ENCODE assay signal across 16 cellular contexts in genomic region chrX:147884958-147885357, GRCh38. TPM values are rescaled to one million over a fixed set of nuclear protein-coding genes. Genes with fewer than 3 reads are reported as not detected.
DNase-seq lines count a peak whose midpoint lies in the region; ATAC-seq and TF ChIP-seq lines count a peak whose summit lies in the region.
"Had no signal": no experiment of that assay in that cellular context is flagged by ENCODE, and none has a peak within 500 bp of the region (broad histone marks: within the 10 kb centered on the region; RNA-seq: fewer than 3 reads in every experiment).

No MANE protein-coding gene starts in this region.

- TF ChIP-seq CTCF in NB4 (IDR thresholded peaks at IDR 0.05; ENCODE audit: low read depth, low read length) = no peak
- no peak for TF ChIP-seq CTCF in tibial artery (IDR thresholded peaks at IDR 0.05)

- H3K4me3 ChIP-seq in NB4 (ENCODE audit: low read depth, low read length) = no peak overlapping the region
- H3K4me3 ChIP-seq in tibial artery = no peak overlapping the region
- H3K4me3 ChIP-seq: BLaER1, PC-9 had no signal

- H3K4me1 ChIP-seq in tibial artery = no peaks in the 10 kb centered on the region
- H3K4me1 ChIP-seq: BLaER1 had no signal

- ATAC-seq in GM18517 (IDR thresholded peaks at IDR 0.05; ENCODE audit: unreplicated experiment) = peak; percentile 67
- ATAC-seq in HG02588 (IDR thresholded peaks at IDR 0.05; ENCODE audit: unreplicated experiment) = peak; percentile 71
- peak; percentile 23 for ATAC-seq in left colon
- ATAC-seq: activated CD4-positive, alpha-beta T cell treated with anti-CD3 and anti-CD28 coated beads for 36 hours; activated T-cell treated with anti-CD3 and anti-CD28 coated beads, Interleukin-2, amount 50 U/mL, for 72 hours had no signal

- no peaks in the 10 kb centered on the region for H3K36me3 ChIP-seq in tibial artery
- H3K36me3 ChIP-seq: BLaER1 had no signal

- H3K27ac ChIP-seq in tibial artery = no peak overlapping the region
- H3K27ac ChIP-seq: BLaER1, PC-9 had no signal

- DNase-seq in NB4 (ENCODE audit: low read depth) = peak; percentile 8
- DNase-seq in left colon = no peak
- DNase-seq in head of caudate nucleus = no peak
- no peak for DNase-seq in GM19238 (ENCODE audit: insufficient read length, low spot score)
- no peak for DNase-seq in tibial artery
- no peak for DNase-seq in NCI-H2196 treated with DMSO at 0.1 percent for 48 hours (lab: John Stamatoyannopoulos, UW; ENCODE audit: unreplicated experiment)
- DNase-seq: activated CD4-positive, alpha-beta T cell treated with anti-CD3 and anti-CD28 coated beads for 36 hours; activated T-cell treated with anti-CD3 and anti-CD28 coated beads, Interleukin-2, amount 50 U/mL, for 72 hours; effector CD8-positive, alpha-beta T cell; NCI-H2171; PC-9; stimulated activated CD4-positive, alpha-beta T cell treated with anti-CD3 and anti-CD28 coated beads, Interleukin-4, amount 100 ng/mL, for 4 hours; T-helper 1 cell had no signal

- intact Hi-C loops in left colon (cut with DNase I, micrococcal nuclease) (no loop called here), head of caudate nucleus (cut with DNase I) (no loop called here), tibial artery (cut with DNase I; ENCODE audit: low total_unique reads) (no loop called here)

- TF ChIP-seq POLR2A in NB4 (IDR thresholded peaks at IDR 0.05; ENCODE audit: extremely low read depth, insufficient read length) = no peak

- no peaks in the 10 kb centered on the region for H3K27me3 ChIP-seq in tibial artery

- H3K9me3 ChIP-seq in tibial artery = peaks cover 0 to 4% (median 0%) of the 10 kb centered on the region in 3 donors

RNA-seq across cellular contexts. Expression of gene FMR1, which starts 26.8 kb away (rescaled TPM):
- 10 to 100 TPM; 35.0 to 40.2 TPM for total RNA-seq in left colon
